ENCODE assay signal across 20 cellular contexts in genomic region chr14:99596772-99597171, GRCh38. TPM values are rescaled to one million over a fixed set of nuclear protein-coding genes. Genes with fewer than 3 reads are reported as not detected.
DNase-seq lines count a peak whose midpoint lies in the region; ATAC-seq, FAIRE-seq and TF ChIP-seq lines count a peak whose summit lies in the region.
"Had no signal": no experiment of that assay in that cellular context is flagged by ENCODE, and none has a peak within 500 bp of the region (broad histone marks: within the 10 kb centered on the region; RNA-seq: fewer than 3 reads in every experiment).

No MANE protein-coding gene starts in this region.

- TF ChIP-seq POLR2A in adrenal gland (IDR thresholded peaks at IDR 0.05) = no peak
- TF ChIP-seq POLR2A in HepG2 (IDR thresholded peaks at IDR 0.05; ENCODE audit: insufficient read depth in 1 of 2, low read depth in 2 of 2, low read length in 2 of 2) = no peak

- H3K79me2 ChIP-seq in HepG2 (ENCODE audit: insufficient read depth, low read length) = peaks cover 98% of the 10 kb centered on the region

- H3K36me3 ChIP-seq in H7 (replicated peaks; ENCODE audit: control insufficient read depth, insufficient read depth, low read length) = no peaks in the 10 kb centered on the region
- no peaks in the 10 kb centered on the region for H3K36me3 ChIP-seq in adrenal gland (replicated peaks in 1 of 2)
- peaks cover 4 to 12% of the 10 kb centered on the region in 2 experiments; a peak in 3 of 5 replicates for H3K36me3 ChIP-seq in HepG2 (replicated peaks in 1 of 2; ENCODE audit: control insufficient read depth in 1 of 2, insufficient read depth in 2 of 2, low read length in 2 of 2)
- H3K36me3 ChIP-seq in small intestine (ENCODE audit: control insufficient read depth in 2 of 2, insufficient read depth in 2 of 2, low read length in 2 of 2) = no peaks in the 10 kb centered on the region
- H3K36me3 ChIP-seq in aorta (ENCODE audit: control insufficient read depth in 1 of 2, insufficient read depth in 2 of 2, low read length in 1 of 2) = no peaks in the 10 kb centered on the region
- H3K36me3 ChIP-seq: cardiac muscle cell, MG63 had no signal

- TF ChIP-seq CTCF in adrenal gland (IDR thresholded peaks at IDR 0.05) (no peak), HepG2 (CRISPR knock-in tag; IDR thresholded peaks at IDR 0.05) (no peak)

- TF ChIP-seq EP300 in HepG2 (IDR thresholded peaks at IDR 0.05; ENCODE audit: low read depth in 2 of 2, low read length in 2 of 2) (no peak), HepG2 (CRISPR knock-in tag; IDR thresholded peaks at IDR 0.05; ENCODE audit: borderline replicate concordance) (no peak)

- ATAC-seq in HepG2 (peak; percentile 17), GM19328 (IDR thresholded peaks at IDR 0.05; ENCODE audit: unreplicated experiment) (no peak), aorta (ENCODE audit: low FRiP score) (no peak)

- intact Hi-C loops in adrenal gland (cut with DNase I) = no loop called here
- intact Hi-C loops in HepG2 (cut with micrococcal nuclease; ENCODE audit: unreplicated experiment) = no loop called here
- intact Hi-C loops in aorta (cut with DNase I) = no loop called here

- POLR2A ChIA-PET in HepG2 (lab: Yijun Ruan, JAX) = no interaction called here

- H3K4me3 ChIP-seq in H7 (ENCODE audit: insufficient read depth, low read depth, low read length) (no peak overlapping the region), adrenal gland (no peak overlapping the region), HepG2 (replicated peaks in 1 of 3; ENCODE audit: insufficient read depth in 1 of 3, low read depth in 2 of 3, low read length in 3 of 3) (no peak overlapping the region), small intestine (ENCODE audit: low read depth in 1 of 2, low read length in 2 of 2) (no peak overlapping the region), aorta (ENCODE audit: low read length in 2 of 2) (no peak overlapping the region)
- H3K4me3 ChIP-seq: cardiac muscle cell, MG63, psoas muscle had no signal

- H4K20me1 ChIP-seq in HepG2 (ENCODE audit: insufficient read depth, low read length) = peaks cover 52% of the 10 kb centered on the region

- no peaks in the 10 kb centered on the region for H3K9me3 ChIP-seq in adrenal gland (replicated peaks in 1 of 3)
- H3K9me3 ChIP-seq in HepG2 (ENCODE audit: low read length) = no peaks in the 10 kb centered on the region
- H3K9me3 ChIP-seq in small intestine (ENCODE audit: control insufficient read depth, low read depth) = no peaks in the 10 kb centered on the region
- H3K9me3 ChIP-seq in aorta (ENCODE audit: control insufficient read depth, low read length) = no peaks in the 10 kb centered on the region
- H3K9me3 ChIP-seq: MG63, psoas muscle had no signal

- WGBS in adrenal gland, 4 donors = 78 to 94% (median 88%) methylated on average over 4 to 7 of the region's 7 CpGs
- WGBS in HepG2 (ENCODE audit: low lambda C conversion rate) = 100% methylated on average over 4 of the region's 7 CpGs
- WGBS in small intestine, 3 donors = 38 to 73% (median 39%) methylated on average over 7 of the region's 7 CpGs
- WGBS in aorta, 2 donors = 95 to 96% methylated on average over 7 of the region's 7 CpGs

- H3K4me1 ChIP-seq in adrenal gland (replicated peaks in 1 of 2) (peaks cover 58 to 69% of the 10 kb centered on the region in 2 donors), HepG2 (ENCODE audit: insufficient read depth, low read length) (peaks cover 73% of the 10 kb centered on the region), small intestine (ENCODE audit: control insufficient read depth in 2 of 2, insufficient read depth in 1 of 2, low read depth in 1 of 2, low read length in 1 of 2) (peaks cover 2 to 14% of the 10 kb centered on the region in 2 donors), aorta (ENCODE audit: control insufficient read depth in 1 of 2, insufficient read depth in 2 of 2, low read length in 2 of 2) (no peaks in the 10 kb centered on the region)

- H3K4me2 ChIP-seq in HepG2 (ENCODE audit: low read depth, low read length) = peak overlapping the region; percentile 18; the same call in 1 of the 2 replicates

- no TSS peak for BruUV-seq in HepG2 (replicated peaks; lab: Mats Ljungman, UMichigan)

- H3K27me3 ChIP-seq in H7 (ENCODE audit: control insufficient read depth, insufficient read depth, low read length) (no peaks in the 10 kb centered on the region), adrenal gland (no peaks in the 10 kb centered on the region), HepG2 (ENCODE audit: control insufficient read depth in 1 of 2, insufficient read depth in 2 of 2, low read length in 2 of 2) (no peaks in the 10 kb centered on the region), small intestine (ENCODE audit: control insufficient read depth in 2 of 2, insufficient read depth in 2 of 2, low read length in 2 of 2) (no peaks in the 10 kb centered on the region), aorta (ENCODE audit: control insufficient read depth in 1 of 2, insufficient read depth in 2 of 2, low read length in 1 of 2) (no peaks in the 10 kb centered on the region)
- H3K27me3 ChIP-seq: cardiac muscle cell, MG63 had no signal

- no peak for TF ChIP-seq RAD21 in HepG2 (CRISPR knock-in tag; IDR thresholded peaks at IDR 0.05)

- H3K9ac ChIP-seq in HepG2 (ENCODE audit: insufficient read depth, low read depth, low read length) = no peak overlapping the region

- in situ Hi-C loops in HepG2 (cut with HindIII; ENCODE audit: extremely low pct_ligation_motif_present, low pct_unique_long_range_greater_than_20kb) = no loop called here

- H3K27ac ChIP-seq in adrenal gland = peak overlapping the region in 4 of 5 donors; percentile 54 to 87 (median 84)
- H3K27ac ChIP-seq in HepG2 (ENCODE audit: extremely low read length, insufficient read depth, low read length) = no peak overlapping the region
- H3K27ac ChIP-seq in small intestine (ENCODE audit: low read depth in 1 of 2, low read length in 1 of 2) = peak overlapping the region; percentile 82 to 89
- H3K27ac ChIP-seq in aorta (ENCODE audit: low read depth in 1 of 2, low read length in 2 of 2) = no peak overlapping the region
- H3K27ac ChIP-seq: cardiac muscle cell, psoas muscle had no signal

- no peak overlapping the region for H2AFZ ChIP-seq in HepG2 (ENCODE audit: low read length)

- peak; percentile 40 for DNase-seq in H7
- DNase-seq in adrenal gland = no peak
- DNase-seq in HepG2 (ENCODE audit: low spot score) = no peak
- DNase-seq in small intestine = peak; percentile 94
- DNase-seq in activated CD4-positive, alpha-beta T cell treated with anti-CD3 and anti-CD28 coated beads for 48 hours = no peak
- DNase-seq in AG08395 (ENCODE audit: low spot score) = no peak
- no peak for DNase-seq in aorta
- DNase-seq: activated naive CD8-positive, alpha-beta T cell treated with anti-CD3 and anti-CD28 coated beads for 36 hours; COR-L47; EL; endodermal cell; MG63; NCI-H446 treated with DMSO at 0.1 percent for 48 hours; NK-92 treated with Interleukin-12 subunit alpha and Interleukin-12 subunit beta, amount 100 ng/mL, for 24 hours; psoas muscle; SHP77; stimulated activated naive CD4-positive, alpha-beta T cell had no signal

- no peak for FAIRE-seq in HepG2 (lab: Jason Lieb, UNC)
- FAIRE-seq in small intestine (lab: Jason Lieb, UNC) = no peak
- FAIRE-seq: HTR-8/SVneo had no signal

- CTCF ChIA-PET in HepG2 (lab: Yijun Ruan, JAX; ENCODE audit: low intra/inter-chr PET ratio, low total read pairs) = no interaction called here

RNA-seq across cellular contexts. Expression of gene CCDC85C, which starts 7.2 kb away (rescaled TPM):
- 44.9 and 50.2 TPM in 2 replicates for total RNA-seq in H7 (2014; rRNA removed; shearing (Covaris generic))
- total RNA-seq in adrenal gland = 10 to 100 TPM; 21.6 to 59.0 (median 41.3) TPM
- 10 to 100 TPM; 10.8 to 41.7 (median 23.4) TPM for polyA plus RNA-seq in adrenal gland
- total RNA-seq in HepG2 (2016; rRNA removed; fragmentation: Illumina TruSeq; extraction: Trizol) = 43.8 and 47.6 TPM in 2 replicates
- 4.3 and 4.6 TPM in 2 replicates for total RNA-seq in HepG2 (2016; cell fraction: cytosol; rRNA removed; fragmentation: Illumina TruSeq; extraction: Trizol; ENCODE audit: low read depth)
- total RNA-seq in HepG2 (2016; cell fraction: insoluble cytoplasmic fraction; rRNA removed; fragmentation: Illumina TruSeq; extraction: Trizol) = 33.8 and 47.0 TPM in 2 replicates
- total RNA-seq in HepG2 (2016; cell fraction: membrane; rRNA removed; fragmentation: Illumina TruSeq; extraction: Trizol) = 30.8 and 30.9 TPM in 2 replicates
- total RNA-seq in HepG2 (2016; cell fraction: nucleus; rRNA removed; fragmentation: Illumina TruSeq; extraction: Trizol) = 23.1 and 29.3 TPM in 2 replicates
- 18.8 and 30.3 TPM in 2 replicates for polyA plus RNA-seq in HepG2 (2011; rRNA removed)
- polyA plus RNA-seq in HepG2 (2011; cell fraction: cytosol; rRNA removed) = 21.2 and 24.0 TPM in 2 replicates
- 30.3 and 32.6 TPM in 2 replicates for polyA plus RNA-seq in HepG2 (2011; cell fraction: nucleus; rRNA removed)
- 41.6 and 57.3 TPM in 2 replicates for polyA plus RNA-seq in HepG2 (2012)
- 4.1 and 4.6 TPM in 2 replicates for polyA plus RNA-seq in HepG2 (2016; cell fraction: cytosol; fragmentation: Illumina TruSeq; extraction: Trizol; ENCODE audit: low read depth)
- 36.1 and 43.0 TPM in 2 replicates for polyA plus RNA-seq in HepG2 (2016; cell fraction: insoluble cytoplasmic fraction; fragmentation: Illumina TruSeq; extraction: Trizol; ENCODE audit: low read depth)
- 18.9 and 20.2 TPM in 2 replicates for polyA plus RNA-seq in HepG2 (2016; cell fraction: membrane; fragmentation: Illumina TruSeq; extraction: Trizol; ENCODE audit: low read depth)
- polyA plus RNA-seq in HepG2 (2016; cell fraction: nucleus; fragmentation: Illumina TruSeq; extraction: Trizol; ENCODE audit: insufficient read depth, low read depth) = 40.1 and 40.7 TPM in 2 replicates
- 44.2 and 114 TPM in 2 replicates for polyA minus RNA-seq in HepG2 (2011; rRNA and poly(A)+ RNA removed; ENCODE audit: low replicate concordance)
- polyA minus RNA-seq in HepG2 (2011; cell fraction: cytosol; rRNA and poly(A)+ RNA removed) = 33.8 and 37.6 TPM in 2 replicates
- polyA minus RNA-seq in HepG2 (2011; cell fraction: nucleus; rRNA and poly(A)+ RNA removed) = 11.8 and 12.0 TPM in 2 replicates
- polyA plus RNA-seq in small intestine = 10 to 100 TPM; 17.6 to 42.3 (median 26.8) TPM
- total RNA-seq in aorta = 1 to 10 TPM; 6.4 to 7.6 TPM
- polyA plus RNA-seq in aorta = 1 to 10 TPM; 1.2 to 8.1 TPM

RNA-seq across cellular contexts. Expression of gene HHIPL1, which starts 48.2 kb away (rescaled TPM):
- 2.2 and 3.4 TPM in 2 replicates for total RNA-seq in H7 (2014; rRNA removed; shearing (Covaris generic))
- total RNA-seq in adrenal gland = 1 to 10 TPM; 1.3 to 2.9 (median 1.7) TPM
- polyA plus RNA-seq in adrenal gland = under 1 TPM; 0.20 to 0.64 (median 0.51) TPM
- not detected in 2 replicates for total RNA-seq in HepG2 (2016; rRNA removed; fragmentation: Illumina TruSeq; extraction: Trizol)
- not detected in 2 replicates for total RNA-seq in HepG2 (2016; cell fraction: cytosol; rRNA removed; fragmentation: Illumina TruSeq; extraction: Trizol; ENCODE audit: low read depth)
- not detected in 2 replicates for total RNA-seq in HepG2 (2016; cell fraction: insoluble cytoplasmic fraction; rRNA removed; fragmentation: Illumina TruSeq; extraction: Trizol)
- not detected in 2 replicates for total RNA-seq in HepG2 (2016; cell fraction: membrane; rRNA removed; fragmentation: Illumina TruSeq; extraction: Trizol)
- total RNA-seq in HepG2 (2016; cell fraction: nucleus; rRNA removed; fragmentation: Illumina TruSeq; extraction: Trizol) = not detected in 2 replicates
- polyA plus RNA-seq in HepG2 (2011; rRNA removed) = 0.01 TPM in 1 of 2 replicates, not detected in the other
- polyA plus RNA-seq in HepG2 (2011; cell fraction: cytosol; rRNA removed) = not detected in 2 replicates
- polyA plus RNA-seq in HepG2 (2011; cell fraction: nucleus; rRNA removed) = not detected in 2 replicates
- 0.03 TPM in 1 of 2 replicates, not detected in the other for polyA plus RNA-seq in HepG2 (2012)
- not detected in 2 replicates for polyA plus RNA-seq in HepG2 (2016; cell fraction: cytosol; fragmentation: Illumina TruSeq; extraction: Trizol; ENCODE audit: low read depth)
- not detected in 2 replicates for polyA plus RNA-seq in HepG2 (2016; cell fraction: insoluble cytoplasmic fraction; fragmentation: Illumina TruSeq; extraction: Trizol; ENCODE audit: low read depth)
- polyA plus RNA-seq in HepG2 (2016; cell fraction: membrane; fragmentation: Illumina TruSeq; extraction: Trizol; ENCODE audit: low read depth) = not detected in 2 replicates
- polyA plus RNA-seq in HepG2 (2016; cell fraction: nucleus; fragmentation: Illumina TruSeq; extraction: Trizol; ENCODE audit: insufficient read depth, low read depth) = not detected in 2 replicates
- not detected in 2 replicates for polyA minus RNA-seq in HepG2 (2011; rRNA and poly(A)+ RNA removed; ENCODE audit: low replicate concordance)
- not detected in 2 replicates for polyA minus RNA-seq in HepG2 (2011; cell fraction: cytosol; rRNA and poly(A)+ RNA removed)
- 0.12 TPM in 1 of 2 replicates, not detected in the other for polyA minus RNA-seq in HepG2 (2011; cell fraction: nucleus; rRNA and poly(A)+ RNA removed)
- polyA plus RNA-seq in small intestine = under 1 TPM in 2 of 3 donors, not detected in 1; under 0.01 to 0.69 TPM
- total RNA-seq in aorta = 1 to 10 TPM; 2.5 to 7.7 TPM
- under 1 TPM; 0.51 to 0.63 TPM for polyA plus RNA-seq in aorta

Comparison
In these comparisons a context has a peak if more than half of its experiments do, and no peak if none do; other contexts are left out.
1. DNase-seq: peak in H7 (single experiment) and small intestine (single experiment); none in adrenal gland (0 of 7), HepG2 (single experiment), activated CD4-positive, alpha-beta T cell treated with anti-CD3 and anti-CD28 coated beads for 48 hours (single experiment), AG08395 (single experiment) and aorta (0 of 2).
2. H3K27ac ChIP-seq: peak in adrenal gland (4 of 5) and small intestine (2 of 2); none in HepG2 (single experiment) and aorta (0 of 2).